In the genomic region with DNA sequence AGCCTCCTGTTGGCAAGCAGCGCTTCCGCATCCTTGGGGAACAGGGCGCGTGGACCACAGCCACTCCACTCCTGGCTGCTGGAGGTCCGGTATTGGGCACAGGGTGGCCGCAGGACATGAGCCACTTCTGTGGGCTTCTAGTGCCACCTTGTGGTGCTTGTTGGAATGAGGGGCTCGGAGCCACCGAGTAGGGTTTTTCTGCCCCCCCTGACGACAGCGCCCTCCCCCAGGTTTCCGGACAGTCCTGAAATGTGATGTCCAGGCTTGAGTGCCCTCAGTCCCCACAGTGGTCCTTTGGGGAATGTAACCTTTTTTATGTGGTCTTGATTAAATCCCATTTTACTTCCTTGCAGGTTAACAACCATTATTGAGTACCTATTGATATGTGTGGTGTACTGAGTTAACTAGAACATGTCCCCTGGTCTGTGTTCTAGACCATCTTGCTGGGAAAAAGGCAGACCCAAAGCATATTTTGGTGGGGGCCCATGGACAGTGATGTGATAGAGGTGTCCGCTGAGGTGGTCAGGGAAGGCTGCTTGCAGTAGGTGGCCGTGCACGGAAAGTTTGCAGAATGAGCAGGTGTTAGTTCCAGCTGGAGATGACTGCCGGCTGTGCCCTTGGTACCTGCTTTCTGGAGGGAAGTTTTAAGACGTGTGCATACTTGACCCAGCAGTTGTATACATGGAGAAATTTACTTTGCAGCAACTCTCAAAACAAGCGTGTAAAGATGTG, we compare ENCODE assay signal across 8 cellular contexts.
A peak's percentile ranks its signal among the peaks of the same experiment; 100 is the strongest.
DNase-seq lines count a peak whose midpoint lies in the region; ATAC-seq and TF ChIP-seq lines count a peak whose summit lies in the region.

No MANE protein-coding gene starts in this region.

- DNase-seq in AG04450 (ENCODE audit: low read depth, low spot score) (no peak), GM13976 (ENCODE audit: low spot score) (peak; percentile 79), RKO (ENCODE audit: low spot score) (peak; percentile 48), cardiac muscle cell (ENCODE audit: low read depth in 1 of 2, low spot score in 1 of 2) (peak; percentile 62 to 65), psoas muscle (peak; percentile 80 to 88)
- DNase-seq in activated naive CD8-positive, alpha-beta T cell treated with anti-CD3 and anti-CD28 coated beads for 36 hours, result peak; percentile 42

- H3K36me3 Mint-ChIP-seq in activated naive CD8-positive, alpha-beta T cell treated with anti-CD3 and anti-CD28 coated beads for 36 hours, result peaks cover 12% of the 10 kb centered on the region

- H3K27me3 Mint-ChIP-seq in activated naive CD8-positive, alpha-beta T cell treated with anti-CD3 and anti-CD28 coated beads for 36 hours, result no peaks in the 10 kb centered on the region

- CTCF ChIA-PET in AG04450 (lab: Charles Lee), result interaction anchor here (0.8 to 2.4 kb wide), 4 partner anchors 8 to 207 kb away, joined by 3 to 8 read pairs (median 6); no protein-coding TSS in a partner anchor

- H3K36me3 ChIP-seq in cardiac muscle cell (peaks cover 47% of the 10 kb centered on the region), psoas muscle (ENCODE audit: insufficient read depth in 1 of 2, low read depth in 1 of 2) (peaks cover 7 to 84% of the 10 kb centered on the region in 2 donors)

- H3K9me3 ChIP-seq in AG04450 (ENCODE audit: control insufficient read depth, insufficient read depth, low read length), result no peaks in the 10 kb centered on the region; the same call in 1 of the 2 replicates
- no peaks in the 10 kb centered on the region for H3K9me3 ChIP-seq in cardiac muscle cell (ENCODE audit: low read depth)
- no peaks in the 10 kb centered on the region for H3K9me3 ChIP-seq in psoas muscle

- POLR2A ChIA-PET in AG04450 (lab: Yijun Ruan, JAX), result no interaction called here

- no peak overlapping the region for H3K4me3 Mint-ChIP-seq in activated naive CD8-positive, alpha-beta T cell treated with anti-CD3 and anti-CD28 coated beads for 36 hours

- H3K4me3 ChIP-seq in AG04450 (ENCODE audit: low read depth, low read length), result no peak overlapping the region
- no peak overlapping the region for H3K4me3 ChIP-seq in cardiac muscle cell
- H3K4me3 ChIP-seq in psoas muscle, result no peak overlapping the region

- intact Hi-C loops in psoas muscle (cut with DNase I), result loop anchor here (2.0 to 5.0 kb wide), 2 partner anchors 391 to 393 kb away; no protein-coding TSS in a partner anchor

- no peaks in the 10 kb centered on the region for H3K4me1 ChIP-seq in cardiac muscle cell (ENCODE audit: low read depth)
- H3K4me1 ChIP-seq in psoas muscle, result peaks cover 28% of the 10 kb centered on the region

- no peaks in the 10 kb centered on the region for H3K27me3 ChIP-seq in AG04450 (ENCODE audit: control insufficient read depth, insufficient read depth, low read length)
- H3K27me3 ChIP-seq in cardiac muscle cell, result no peaks in the 10 kb centered on the region
- no peaks in the 10 kb centered on the region for H3K27me3 ChIP-seq in psoas muscle (ENCODE audit: insufficient read depth in 3 of 3, low read length in 2 of 3)

- H3K27ac Mint-ChIP-seq in activated naive CD8-positive, alpha-beta T cell treated with anti-CD3 and anti-CD28 coated beads for 36 hours, result no peak overlapping the region

- ATAC-seq in psoas muscle, result peak; percentile 52 to 59 (median 55)
- ATAC-seq in GM18520 (IDR thresholded peaks at IDR 0.05; ENCODE audit: unreplicated experiment), result no peak
- no peak for ATAC-seq in GM19023 (IDR thresholded peaks at IDR 0.05; ENCODE audit: unreplicated experiment)

- WGBS in psoas muscle, 3 donors, result 43 to 51% (median 48%) methylated on average over 17 of the region's 17 CpGs

- no peaks in the 10 kb centered on the region for H3K9me3 Mint-ChIP-seq in activated naive CD8-positive, alpha-beta T cell treated with anti-CD3 and anti-CD28 coated beads for 36 hours

- peaks cover 6% of the 10 kb centered on the region for H3K4me1 Mint-ChIP-seq in activated naive CD8-positive, alpha-beta T cell treated with anti-CD3 and anti-CD28 coated beads for 36 hours

- in situ Hi-C loops in GM13976 (cut with MboI; ENCODE audit: low sequenced_read_pairs, unreplicated experiment), result no loop called here

- peak; percentile 73 for TF ChIP-seq CTCF in AG04450 (IDR thresholded peaks at IDR 0.05; ENCODE audit: low read depth, low read length)
- TF ChIP-seq CTCF in GM13976 (IDR thresholded peaks at IDR 0.05; ENCODE audit: borderline replicate concordance, control extremely low read depth, extremely low read depth, insufficient read depth, missing control alignments), result peak; percentile 62
- peak; percentile 69 for TF ChIP-seq CTCF in cardiac muscle cell (IDR thresholded peaks at IDR 0.05; ENCODE audit: low read depth, low read length)
- peak; percentile 85 for TF ChIP-seq CTCF in psoas muscle (IDR thresholded peaks at IDR 0.05)

- H3K27ac ChIP-seq in AG04450 (ENCODE audit: low read depth, low read length) (no peak overlapping the region), cardiac muscle cell (no peak overlapping the region), psoas muscle (no peak overlapping the region)

Comparison
In these comparisons a context has a peak if more than half of its experiments do, and no peak if none do; other contexts are left out.
1. ATAC-seq: peak in psoas muscle (4 of 4); none in GM18520 (single experiment) and GM19023 (single experiment).
2. Peak in every context shown above with its lines, with median percentiles within 50 percentile points of each other: CTCF ChIP-seq.